24 cellular contexts compared by ENCODE assay signal in the genomic region with DNA sequence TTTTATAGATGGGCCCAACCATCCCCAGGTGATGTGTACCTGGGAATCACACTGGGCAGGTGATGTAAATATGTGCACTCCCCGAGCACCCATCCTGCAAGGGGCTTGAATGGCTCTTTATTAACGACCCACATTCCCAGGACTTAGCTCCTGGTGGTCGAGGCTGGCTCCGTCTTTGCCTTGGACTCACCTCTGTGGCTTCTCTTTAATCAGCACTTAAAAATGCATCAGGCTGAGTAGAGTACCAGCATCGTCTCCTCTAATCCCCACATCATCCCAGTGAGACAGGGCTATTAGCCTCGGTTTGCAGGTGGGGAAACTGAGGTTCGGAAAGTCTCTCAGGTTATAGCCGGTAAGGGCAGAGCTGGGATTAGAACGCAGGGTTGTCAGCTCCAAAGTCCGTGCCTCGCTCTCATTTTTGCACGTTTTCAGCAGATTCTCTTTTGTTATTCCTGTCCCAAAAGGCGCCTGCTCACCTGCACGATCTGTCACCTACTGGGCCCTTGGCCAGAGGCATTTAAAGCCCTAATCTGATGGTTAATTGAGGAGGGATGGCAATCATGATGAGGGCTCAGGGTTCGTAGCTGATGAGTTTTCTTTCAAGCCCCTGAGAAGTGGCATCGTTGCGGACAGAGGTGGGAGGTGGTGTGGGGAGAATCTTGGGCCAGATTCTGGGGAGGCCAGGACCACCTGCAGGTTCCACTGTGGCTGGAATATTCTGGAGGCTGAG. TPM values are rescaled to one million over a fixed set of nuclear protein-coding genes. Genes with fewer than 3 reads are reported as not detected.
DNase-seq lines count a peak whose midpoint lies in the region; ATAC-seq and TF ChIP-seq lines count a peak whose summit lies in the region.
"Had no signal": no experiment of that assay in that cellular context is flagged by ENCODE, and none has a peak within 500 bp of the region (broad histone marks: within the 10 kb centered on the region; RNA-seq: fewer than 3 reads in every experiment).

No MANE protein-coding gene starts in this region.

- in situ Hi-C loops in HAP-1 (cut with MboI; ENCODE audit: low sequenced_read_pairs) = no loop called here

- H3K36me3 ChIP-seq in H7 (replicated peaks; ENCODE audit: control insufficient read depth, insufficient read depth, low read length) (no peaks in the 10 kb centered on the region), mesenchymal stem cell (ENCODE audit: control insufficient read depth in 1 of 2, insufficient read depth in 2 of 2, low read depth in 1 of 2, low read length in 2 of 2) (peaks cover 50 to 59% of the 10 kb centered on the region in 2 experiments), HAP-1 (replicated peaks) (no peaks in the 10 kb centered on the region)
- H3K36me3 ChIP-seq: heart left ventricle had no signal

- peaks cover 19% of the 10 kb centered on the region for H3K79me1 ChIP-seq in mesenchymal stem cell (replicated peaks; ENCODE audit: low read length, poor library complexity, severe bottlenecking)

- H2AK5ac ChIP-seq in mesenchymal stem cell (ENCODE audit: low read length, severe bottlenecking) = no peak overlapping the region

- no peak overlapping the region for H4K8ac ChIP-seq in mesenchymal stem cell (ENCODE audit: low read length)

- no peak overlapping the region for H3K4me2 ChIP-seq in mesenchymal stem cell (ENCODE audit: low read length, poor library complexity, severe bottlenecking)

- no peak overlapping the region for H2BK5ac ChIP-seq in mesenchymal stem cell (ENCODE audit: low read depth, low read length, poor library complexity, severe bottlenecking)

- H3K9me3 Mint-ChIP-seq in chondrocyte (ENCODE audit: low read depth) = no peaks in the 10 kb centered on the region
- no peaks in the 10 kb centered on the region for H3K9me3 Mint-ChIP-seq in HFFc6

- H2BK12ac ChIP-seq in mesenchymal stem cell (ENCODE audit: low read length in 2 of 2) = peak overlapping the region in 1 of 2 experiments; percentile 33

- H3K27ac ChIP-seq in mesenchymal stem cell (ENCODE audit: low read length, poor library complexity, severe bottlenecking) (no peak overlapping the region), substantia nigra (ENCODE audit: low read depth, low read length, poor library complexity, severe bottlenecking) (peak overlapping the region; percentile 64)
- H3K27ac ChIP-seq: C4-2B had no signal

- H2BK120ac ChIP-seq in mesenchymal stem cell (ENCODE audit: low read depth, low read length) = no peak overlapping the region

- no peak overlapping the region for H2AFZ ChIP-seq in mesenchymal stem cell (ENCODE audit: low read depth, low read length)

- peak; percentile 29 for DNase-seq in H7
- DNase-seq in chondrocyte (ENCODE audit: low spot score) = no peak
- no peak for DNase-seq in mesenchymal stem cell
- DNase-seq in substantia nigra (lab: John Stamatoyannopoulos, UW) = no peak
- no peak for DNase-seq in NCI-H1105 treated with DMSO at 0.1 percent for 48 hours (lab: John Stamatoyannopoulos, UW)
- no peak for DNase-seq in HFFc6
- no peak for DNase-seq in HAP-1 (ENCODE audit: low spot score in 2 of 2)
- DNase-seq: activated CD4-positive, alpha-beta T cell treated with anti-CD3 and anti-CD28 coated beads for 1 hour; activated CD8-positive, alpha-beta T cell treated with anti-CD3 and anti-CD28 coated beads, Interleukin-2, amount 10 ng/mL, durations not matched to agents 7 days and 5 days; activated gamma-delta T cell; Calu3; dermis blood vessel endothelial cell; EL; left cardiac atrium; NCI-H1105; NCI-H2081; NCI-H345; NCI-H748 treated with DMSO at 0.1 percent for 48 hours; SHP77; stimulated activated CD4-positive, alpha-beta T cell treated with anti-CD3 and anti-CD28 coated beads, Interleukin-1b, Interleukin-23, amount 100 ng/mL, for 48 hours had no signal

- H3K27me3 ChIP-seq in H7 (ENCODE audit: control insufficient read depth, insufficient read depth, low read length) = no peaks in the 10 kb centered on the region
- no peaks in the 10 kb centered on the region for H3K27me3 ChIP-seq in mesenchymal stem cell (ENCODE audit: control insufficient read depth in 1 of 2, insufficient read depth in 1 of 2, low read length in 2 of 2)
- no peaks in the 10 kb centered on the region for H3K27me3 ChIP-seq in HAP-1 (ENCODE audit: low read depth)
- H3K27me3 ChIP-seq: heart left ventricle had no signal

- H2BK15ac ChIP-seq in mesenchymal stem cell (ENCODE audit: low read depth, poor library complexity, severe bottlenecking) = no peak overlapping the region

- no peak overlapping the region for H3K23ac ChIP-seq in mesenchymal stem cell (ENCODE audit: low read length in 2 of 2)

- ATAC-seq in HG03175 (IDR thresholded peaks at IDR 0.05; ENCODE audit: unreplicated experiment) = no peak
- ATAC-seq: activated CD8-positive, alpha-beta T cell treated with anti-CD3 and anti-CD28 coated beads, Interleukin-2, amount 10 ng/mL, durations not matched to agents 7 days and 5 days; HCT116 had no signal

- no peak overlapping the region for H3K4me3 Mint-ChIP-seq in chondrocyte (ENCODE audit: unreplicated experiment)
- H3K4me3 Mint-ChIP-seq in HFFc6 = no peak overlapping the region
- H3K4me3 Mint-ChIP-seq: activated CD8-positive, alpha-beta T cell treated with anti-CD3 and anti-CD28 coated beads, Interleukin-2, amount 10 ng/mL, durations not matched to agents 7 days and 5 days had no signal

- H3K27ac Mint-ChIP-seq in chondrocyte (ENCODE audit: unreplicated experiment) (peak overlapping the region; percentile 99), HFFc6 (no peak overlapping the region)
- H3K27ac Mint-ChIP-seq: activated CD8-positive, alpha-beta T cell treated with anti-CD3 and anti-CD28 coated beads, Interleukin-2, amount 10 ng/mL, durations not matched to agents 7 days and 5 days had no signal

- no peaks in the 10 kb centered on the region for H3K27me3 Mint-ChIP-seq in chondrocyte (ENCODE audit: low read depth)
- H3K27me3 Mint-ChIP-seq in HFFc6 (ENCODE audit: insufficient read depth) = 0 out of 2 replicates have a peak, but pooled peaks cover 1% of the 10 kb centered on the region

- H3K18ac ChIP-seq in mesenchymal stem cell (ENCODE audit: low read depth in 1 of 2, low read length in 2 of 2) = no peak overlapping the region

- H3K4me1 Mint-ChIP-seq in chondrocyte (ENCODE audit: low read depth) (peaks cover 98% of the 10 kb centered on the region), HFFc6 (ENCODE audit: low read depth) (peaks cover 35% of the 10 kb centered on the region)

- TF ChIP-seq CTCF in chondrocyte (IDR thresholded peaks at IDR 0.05) (no peak), HFFc6 (IDR thresholded peaks at IDR 0.05) (no peak)

- H3K9me3 ChIP-seq in mesenchymal stem cell (ENCODE audit: control insufficient read depth, low read length) = no peaks in the 10 kb centered on the region
- no peaks in the 10 kb centered on the region for H3K9me3 ChIP-seq in HAP-1
- H3K9me3 ChIP-seq: heart left ventricle had no signal

- no peak overlapping the region for H4K91ac ChIP-seq in mesenchymal stem cell (ENCODE audit: low read length)

- 97% methylated on average over 17 of the region's 17 CpGs for WGBS in mesenchymal stem cell

- H3K4me1 ChIP-seq in mesenchymal stem cell (ENCODE audit: control insufficient read depth, insufficient read depth, low read depth, low read length) = peaks cover 70% of the 10 kb centered on the region
- H3K4me1 ChIP-seq in HAP-1 = no peaks in the 10 kb centered on the region

- H3K4me3 ChIP-seq in H7 (ENCODE audit: insufficient read depth, low read depth, low read length) (no peak overlapping the region), mesenchymal stem cell (ENCODE audit: insufficient read depth in 1 of 2, low read depth in 1 of 2, low read length in 2 of 2) (peak overlapping the region in 1 of 2 experiments; percentile 39), HAP-1 (no peak overlapping the region)
- H3K4me3 ChIP-seq: heart left ventricle had no signal

- H3K36me3 Mint-ChIP-seq in chondrocyte (ENCODE audit: low read depth) = peaks cover 23% of the 10 kb centered on the region
- H3K36me3 Mint-ChIP-seq in HFFc6 (ENCODE audit: low read depth) = no peaks in the 10 kb centered on the region

- H3K9ac ChIP-seq in mesenchymal stem cell (ENCODE audit: low read length) = peak overlapping the region; percentile 59

- H3K4ac ChIP-seq in mesenchymal stem cell (ENCODE audit: low read depth in 1 of 2, low read length in 2 of 2) = no peak overlapping the region

- no peak overlapping the region for H3K14ac ChIP-seq in mesenchymal stem cell (ENCODE audit: low read length in 2 of 2)

RNA-seq across cellular contexts. Expression of gene SPSB1, which starts 29.5 kb away (rescaled TPM):
- 4.2 and 6.5 TPM in 2 replicates for total RNA-seq in H7 (2014; rRNA removed; shearing (Covaris generic))
- total RNA-seq in chondrocyte = 164 to 184 TPM (median 173 TPM) in 3 replicates
- polyA plus RNA-seq in mesenchymal stem cell (2013, experiment 1 of 2) = 34.8 TPM
- 35.0 TPM for polyA plus RNA-seq in mesenchymal stem cell (2013, experiment 2 of 2)
- 10 to 100 TPM in 1 of 6 experiments, 1 to 10 TPM in 5; 5.9 to 10.4 (median 8.6) TPM for total RNA-seq in HFFc6 (2021; fragmentation: NEBNext Ultra II Directional; extraction: Animal tissue kit (Norgen Biotek cat#: 25700))

Comparison
In these comparisons a context has a peak if more than half of its experiments do, and no peak if none do; other contexts are left out.
1. RNA of gene SPSB1, which starts 29.5 kb away (total RNA-seq): 164 to 184 TPM in chondrocyte; 5.9 to 10.4 TPM in HFFc6 and 4.2 to 6.5 TPM in H7; every median in the first group is over 10 times any median in the second.